22 cellular contexts compared by ENCODE assay signal in genomic region chr3:64551697-64552096, GRCh38.
"Had no signal": no experiment of that assay in that cellular context is flagged by ENCODE, and none has a peak within 500 bp of the region (broad histone marks: within the 10 kb centered on the region; RNA-seq: fewer than 3 reads in every experiment).

No MANE protein-coding gene starts in this region.

- ATAC-seq: activated CD4-positive, CD25-positive, alpha-beta regulatory T cell treated with anti-CD3 and anti-CD28 coated beads, Interleukin-2, amount 50 U/mL, for 24 hours; activated CD8-positive, alpha-beta T cell treated with anti-CD3 and anti-CD28 coated beads, Interleukin-2, amount 10 ng/mL, durations not matched to agents 7 days and 5 days; activated naive CD8-positive, alpha-beta T cell treated with anti-CD3 and anti-CD28 coated beads, Interleukin-2, amount 50 U/mL, for 24 hours; heart left ventricle; psoas muscle; sciatic nerve; stimulated activated effector memory CD8-positive, alpha-beta T cell treated with anti-CD3 and anti-CD28 coated beads, Interleukin-12 subunit alpha, Interleukin-12 subunit beta, amount 100 ng/mL, for 72 hours; T-cell had no signal

- H3K4me1 Mint-ChIP-seq: activated CD4-positive, alpha-beta T cell treated with anti-CD3 and anti-CD28 coated beads, Interleukin-2, amount 10 ng/mL, durations not matched to agents 7 days and 5 days; activated naive CD4-positive, alpha-beta T cell treated with anti-CD3 and anti-CD28 coated beads, Interleukin-2, amount 10 ng/mL, durations not matched to agents 7 days and 5 days; activated naive CD8-positive, alpha-beta T cell treated with anti-CD3 and anti-CD28 coated beads, Interleukin-2, amount 50 U/mL, for 24 hours; stimulated activated effector memory CD8-positive, alpha-beta T cell treated with anti-CD3 and anti-CD28 coated beads, Interleukin-12 subunit alpha, Interleukin-12 subunit beta, amount 100 ng/mL, for 72 hours; T-cell had no signal

- H3K36me3 ChIP-seq: brain microvascular endothelial cell had no signal

- H3K36me3 Mint-ChIP-seq: activated naive CD4-positive, alpha-beta T cell treated with anti-CD3 and anti-CD28 coated beads, Interleukin-2, amount 10 ng/mL, durations not matched to agents 7 days and 5 days; stimulated activated effector memory CD8-positive, alpha-beta T cell treated with anti-CD3 and anti-CD28 coated beads, Interleukin-12 subunit alpha, Interleukin-12 subunit beta, amount 100 ng/mL, for 72 hours; T-cell had no signal

- DNase-seq: activated CD4-positive, alpha-beta T cell treated with anti-CD3 and anti-CD28 coated beads, Interleukin-2, amount 10 ng/mL, durations not matched to agents 7 days and 5 days; activated CD8-positive, alpha-beta T cell treated with anti-CD3 and anti-CD28 coated beads, Interleukin-2, amount 10 ng/mL, durations not matched to agents 7 days and 5 days; activated naive CD4-positive, alpha-beta T cell treated with anti-CD3 and anti-CD28 coated beads, Interleukin-2, amount 10 ng/mL, durations not matched to agents 7 days and 5 days; activated naive CD8-positive, alpha-beta T cell treated with anti-CD3 and anti-CD28 coated beads, Interleukin-2, amount 50 U/mL, for 24 hours; activated T-cell treated with anti-CD3 and anti-CD28 coated beads, Interleukin-2, amount 50 U/mL, for 24 hours; anterior cingulate cortex; brain microvascular endothelial cell; central memory CD4-positive, alpha-beta T cell; dorsolateral prefrontal cortex; erythroblast; heart left ventricle; kidney glomerular epithelial cell; left ventricle myocardium inferior; mammary epithelial cell; psoas muscle; stimulated activated CD4-positive, alpha-beta T cell treated with anti-CD3 and anti-CD28 coated beads, Interleukin-4, amount 100 ng/mL, for 24 hours; T-cell; thyroid gland had no signal

- H3K27me3 ChIP-seq: brain microvascular endothelial cell, dorsolateral prefrontal cortex, heart left ventricle, thyroid gland had no signal

- H3K4me1 ChIP-seq: thyroid gland had no signal

- H3K9me3 ChIP-seq: heart left ventricle, left ventricle myocardium inferior, psoas muscle, thyroid gland had no signal

- H3K9me3 Mint-ChIP-seq: activated CD4-positive, alpha-beta T cell treated with anti-CD3 and anti-CD28 coated beads, Interleukin-2, amount 10 ng/mL, durations not matched to agents 7 days and 5 days; activated naive CD4-positive, alpha-beta T cell treated with anti-CD3 and anti-CD28 coated beads, Interleukin-2, amount 10 ng/mL, durations not matched to agents 7 days and 5 days; activated naive CD8-positive, alpha-beta T cell treated with anti-CD3 and anti-CD28 coated beads, Interleukin-2, amount 50 U/mL, for 24 hours; activated T-cell treated with anti-CD3 and anti-CD28 coated beads, Interleukin-2, amount 50 U/mL, for 24 hours; activated T-helper 2 cell treated with anti-CD3 and anti-CD28 coated beads, Interferon-gamma antibody, Interleukin-2, Interleukin-4, amounts not matched to agents 10 μg/mL and 5 μg/mL and 100 μg/mL, durations not matched to agents 14 hours and 24 hours and 36 hours had no signal

- H3K27ac Mint-ChIP-seq: activated CD4-positive, alpha-beta T cell treated with anti-CD3 and anti-CD28 coated beads, Interleukin-2, amount 10 ng/mL, durations not matched to agents 7 days and 5 days; activated CD8-positive, alpha-beta T cell treated with anti-CD3 and anti-CD28 coated beads, Interleukin-2, amount 10 ng/mL, durations not matched to agents 7 days and 5 days; activated naive CD4-positive, alpha-beta T cell treated with anti-CD3 and anti-CD28 coated beads, Interleukin-2, amount 10 ng/mL, durations not matched to agents 7 days and 5 days; activated naive CD8-positive, alpha-beta T cell treated with anti-CD3 and anti-CD28 coated beads, Interleukin-2, amount 50 U/mL, for 24 hours; activated T-cell treated with anti-CD3 and anti-CD28 coated beads, Interleukin-2, amount 50 U/mL, for 24 hours; activated T-helper 2 cell treated with anti-CD3 and anti-CD28 coated beads, Interferon-gamma antibody, Interleukin-2, Interleukin-4, amounts not matched to agents 10 μg/mL and 5 μg/mL and 100 μg/mL, durations not matched to agents 14 hours and 24 hours and 36 hours; stimulated activated effector memory CD8-positive, alpha-beta T cell treated with anti-CD3 and anti-CD28 coated beads, Interleukin-12 subunit alpha, Interleukin-12 subunit beta, amount 100 ng/mL, for 72 hours; T-cell had no signal

- H3K27ac ChIP-seq: brain microvascular endothelial cell, dorsolateral prefrontal cortex, left ventricle myocardium inferior, psoas muscle, thyroid gland had no signal

- H3K4me3 Mint-ChIP-seq: activated CD4-positive, alpha-beta T cell treated with anti-CD3 and anti-CD28 coated beads, Interleukin-2, amount 10 ng/mL, durations not matched to agents 7 days and 5 days; activated CD8-positive, alpha-beta T cell treated with anti-CD3 and anti-CD28 coated beads, Interleukin-2, amount 10 ng/mL, durations not matched to agents 7 days and 5 days; activated naive CD4-positive, alpha-beta T cell treated with anti-CD3 and anti-CD28 coated beads, Interleukin-2, amount 10 ng/mL, durations not matched to agents 7 days and 5 days; activated naive CD8-positive, alpha-beta T cell treated with anti-CD3 and anti-CD28 coated beads, Interleukin-2, amount 50 U/mL, for 24 hours; activated T-cell treated with anti-CD3 and anti-CD28 coated beads, Interleukin-2, amount 50 U/mL, for 24 hours; stimulated activated effector memory CD8-positive, alpha-beta T cell treated with anti-CD3 and anti-CD28 coated beads, Interleukin-12 subunit alpha, Interleukin-12 subunit beta, amount 100 ng/mL, for 72 hours; T-cell had no signal

- H3K27me3 Mint-ChIP-seq: activated CD4-positive, alpha-beta T cell treated with anti-CD3 and anti-CD28 coated beads, Interleukin-2, amount 10 ng/mL, durations not matched to agents 7 days and 5 days; activated naive CD4-positive, alpha-beta T cell treated with anti-CD3 and anti-CD28 coated beads, Interleukin-2, amount 10 ng/mL, durations not matched to agents 7 days and 5 days; activated T-cell treated with anti-CD3 and anti-CD28 coated beads, Interleukin-2, amount 50 U/mL, for 24 hours had no signal

- H3K4me3 ChIP-seq: dorsolateral prefrontal cortex, heart left ventricle, left ventricle myocardium inferior, psoas muscle, thyroid gland had no signal
